In genomic region chr4:119725688-119726330, GRCh38 we compare ENCODE assay signal across 16 cellular contexts.
DNase-seq lines count a peak whose midpoint lies in the region; ATAC-seq and TF ChIP-seq lines count a peak whose summit lies in the region.
"Had no signal": no experiment of that assay in that cellular context is flagged by ENCODE, and none has a peak within 500 bp of the region (broad histone marks: within the 10 kb centered on the region; RNA-seq: fewer than 3 reads in every experiment).

No MANE protein-coding gene starts in this region.

- POLR2A ChIA-PET in T-cell (lab: Charles Lee): no interaction called here
- POLR2A ChIA-PET in GM10248 (lab: Yijun Ruan, JAX): no interaction called here

- H3K9me3 Mint-ChIP-seq in nephron: peaks cover 7% of the 10 kb centered on the region
- peaks cover 5% of the 10 kb centered on the region for H3K9me3 Mint-ChIP-seq in activated naive CD8-positive, alpha-beta T cell treated with anti-CD3 and anti-CD28 coated beads for 36 hours
- H3K9me3 Mint-ChIP-seq in T-cell: peaks cover 0 to 8% (median 4%) of the 10 kb centered on the region in 3 donors

- CTCF ChIA-PET in T-cell (lab: Charles Lee) (no interaction called here), GM10248 (lab: Yijun Ruan, JAX) (no interaction called here)

- ATAC-seq in HG03108 (IDR thresholded peaks at IDR 0.05; ENCODE audit: unreplicated experiment) (no peak), T-cell (replicated peaks in 1 of 4) (no peak)
- ATAC-seq: natural killer cell treated with Interleukin-12 subunit alpha and Interleukin-12 subunit beta and Interleukin-15 and Interleukin-18, amount 100 ng/mL, for 72 hours had no signal

- H3K27me3 Mint-ChIP-seq in nephron (ENCODE audit: low read depth): no peaks in the 10 kb centered on the region
- peaks cover 4% of the 10 kb centered on the region for H3K27me3 Mint-ChIP-seq in activated naive CD8-positive, alpha-beta T cell treated with anti-CD3 and anti-CD28 coated beads for 36 hours
- H3K27me3 Mint-ChIP-seq in T-cell: no peaks in the 10 kb centered on the region
- H3K27me3 Mint-ChIP-seq: natural killer cell treated with Interleukin-12 subunit alpha and Interleukin-12 subunit beta and Interleukin-15 and Interleukin-18, amount 100 ng/mL, for 72 hours had no signal

- H3K4me3 Mint-ChIP-seq in nephron: peak overlapping the region in 1 of 3 experiments; percentile 9
- H3K4me3 Mint-ChIP-seq in activated naive CD8-positive, alpha-beta T cell treated with anti-CD3 and anti-CD28 coated beads for 36 hours: no peak overlapping the region
- no peak overlapping the region for H3K4me3 Mint-ChIP-seq in T-cell
- H3K4me3 Mint-ChIP-seq: natural killer cell treated with Interleukin-12 subunit alpha and Interleukin-12 subunit beta and Interleukin-15 and Interleukin-18, amount 100 ng/mL, for 72 hours had no signal

- DNase-seq in EH (ENCODE audit: low read depth): peak; percentile 53
- DNase-seq in amniotic epithelial cell (ENCODE audit: low read depth): peak; percentile 61
- peak; percentile 70 for DNase-seq in fibroblast of peridontal ligament (ENCODE audit: extremely low read depth)
- DNase-seq in activated naive CD8-positive, alpha-beta T cell treated with anti-CD3 and anti-CD28 coated beads for 36 hours: no peak
- DNase-seq in T-cell: no peak
- DNase-seq in GM10248 (ENCODE audit: extremely low spot score): no peak
- DNase-seq: activated CD4-positive, CD25-positive, alpha-beta regulatory T cell; activated gamma-delta T cell treated with Interleukin-2 at 50 U/mL for 16 hours; NCI-H1930; NCI-H526; PC-9; stimulated activated CD8-positive, alpha-beta memory T cell treated with anti-CD3 and anti-CD28 coated beads, Interleukin-4, amount 100 ng/mL, for 48 hours; testis had no signal

- H3K4me1 Mint-ChIP-seq in nephron (peaks cover 54% of the 10 kb centered on the region), T-cell (no peaks in the 10 kb centered on the region)
- no peaks in the 10 kb centered on the region for H3K4me1 Mint-ChIP-seq in activated naive CD8-positive, alpha-beta T cell treated with anti-CD3 and anti-CD28 coated beads for 36 hours

- peaks cover 6% of the 10 kb centered on the region for H3K36me3 Mint-ChIP-seq in nephron (ENCODE audit: low read depth)
- H3K36me3 Mint-ChIP-seq in activated naive CD8-positive, alpha-beta T cell treated with anti-CD3 and anti-CD28 coated beads for 36 hours: no peaks in the 10 kb centered on the region
- H3K36me3 Mint-ChIP-seq in T-cell: no peaks in the 10 kb centered on the region
- H3K36me3 Mint-ChIP-seq: natural killer cell treated with Interleukin-12 subunit alpha and Interleukin-12 subunit beta and Interleukin-15 and Interleukin-18, amount 100 ng/mL, for 72 hours had no signal

- H3K27ac Mint-ChIP-seq in nephron (peak overlapping the region; percentile 81 to 90 (median 89)), T-cell (no peak overlapping the region)
- no peak overlapping the region for H3K27ac Mint-ChIP-seq in activated naive CD8-positive, alpha-beta T cell treated with anti-CD3 and anti-CD28 coated beads for 36 hours
- H3K27ac Mint-ChIP-seq: natural killer cell treated with Interleukin-12 subunit alpha and Interleukin-12 subunit beta and Interleukin-15 and Interleukin-18, amount 100 ng/mL, for 72 hours had no signal

- TF ChIP-seq CTCF in nephron (IDR thresholded peaks at IDR 0.05; ENCODE audit: unreplicated experiment in 3 of 3) (no peak), GM10248 (IDR thresholded peaks at IDR 0.05; ENCODE audit: control extremely low read depth, extremely low read depth, low read depth, missing control alignments) (no peak)

Comparison
In these comparisons a context has a peak if more than half of its experiments do, and no peak if none do; other contexts are left out.
1. DNase-seq: peak in EH (single experiment), amniotic epithelial cell (single experiment) and fibroblast of peridontal ligament (single experiment); none in activated naive CD8-positive, alpha-beta T cell treated with anti-CD3 and anti-CD28 coated beads for 36 hours (single experiment), T-cell (0 of 34) and GM10248 (single experiment).
2. H3K27ac Mint-ChIP-seq: peak in nephron (3 of 3); none in activated naive CD8-positive, alpha-beta T cell treated with anti-CD3 and anti-CD28 coated beads for 36 hours (single experiment) and T-cell (0 of 2).